ENCODE assay signal across 8 cellular contexts in genomic region chr10:91883549-91884542, GRCh38. TPM values are rescaled to one million over a fixed set of nuclear protein-coding genes. Genes with fewer than 3 reads are reported as not detected.
A peak's percentile ranks its signal among the peaks of the same experiment; 100 is the strongest.
DNase-seq lines count a peak whose midpoint lies in the region; ATAC-seq and TF ChIP-seq lines count a peak whose summit lies in the region.

No MANE protein-coding gene starts in this region.

- H2BK15ac ChIP-seq in mesendoderm (replicated peaks; ENCODE audit: low read depth) = no peak overlapping the region

- H3K36me3 Mint-ChIP-seq in endodermal cell (ENCODE audit: low read depth) = peaks cover 4% of the 10 kb centered on the region
- H3K36me3 Mint-ChIP-seq in activated T-cell treated with anti-CD3 and anti-CD28 coated beads, Interleukin-2, amount 50 U/mL, for 4 hours (ENCODE audit: insufficient read depth) = no peaks in the 10 kb centered on the region

- H3K27ac Mint-ChIP-seq in endodermal cell = peak overlapping the region; percentile 57

- peak overlapping the region; percentile 83 for H3K4ac ChIP-seq in mesendoderm (ENCODE audit: low read depth, low read length)

- no peaks in the 10 kb centered on the region for H3K79me2 ChIP-seq in mesendoderm (ENCODE audit: control insufficient read depth, insufficient read depth, low read length)

- no peaks in the 10 kb centered on the region for H3K79me1 ChIP-seq in mesendoderm (ENCODE audit: low read length)

- DNase-seq in NCI-H2107 treated with DMSO at 0.1 percent for 48 hours (lab: John Stamatoyannopoulos, UW; ENCODE audit: unreplicated experiment) = peak; percentile 48
- no peak for DNase-seq in NCI-H2107 (lab: John Stamatoyannopoulos, UW)
- peak; percentile 86 for DNase-seq in endodermal cell
- DNase-seq in mesendoderm = peak; percentile 76
- DNase-seq in ureter (ENCODE audit: low spot score) = peak; percentile 58
- DNase-seq in activated T-cell treated with anti-CD3 and anti-CD28 coated beads, Interleukin-2, amount 50 U/mL, for 4 hours = no peak

- H3K9me3 ChIP-seq in endodermal cell (ENCODE audit: control insufficient read depth, low read length) = peaks cover 14% of the 10 kb centered on the region

- H3K9ac ChIP-seq in endodermal cell (ENCODE audit: extremely low read depth, low read length, poor library complexity, severe bottlenecking) = no peak overlapping the region
- peak overlapping the region; percentile 51 for H3K9ac ChIP-seq in mesendoderm (ENCODE audit: low read length)

- peak overlapping the region; percentile 90 for H2BK120ac ChIP-seq in mesendoderm (ENCODE audit: low read depth, low read length)

- H3K27me3 Mint-ChIP-seq in endodermal cell (ENCODE audit: insufficient read depth) = peaks cover 2% of the 10 kb centered on the region
- H3K27me3 Mint-ChIP-seq in activated T-cell treated with anti-CD3 and anti-CD28 coated beads, Interleukin-2, amount 50 U/mL, for 4 hours (ENCODE audit: low read depth) = peaks cover 7% of the 10 kb centered on the region

- no peak overlapping the region for H4K5ac ChIP-seq in mesendoderm (ENCODE audit: low read length)

- H3K4me3 ChIP-seq in endodermal cell (ENCODE audit: low read length) = no peak overlapping the region
- H3K4me3 ChIP-seq in mesendoderm (ENCODE audit: low read length) = no peak overlapping the region

- peak overlapping the region; percentile 94 for H3K18ac ChIP-seq in mesendoderm (ENCODE audit: low read length)

- H2AK5ac ChIP-seq in mesendoderm (ENCODE audit: low read length) = peak overlapping the region; percentile 19

- peaks cover 6% of the 10 kb centered on the region for H3K9me3 Mint-ChIP-seq in endodermal cell
- H3K9me3 Mint-ChIP-seq in activated T-cell treated with anti-CD3 and anti-CD28 coated beads, Interleukin-2, amount 50 U/mL, for 4 hours = peaks cover 6% of the 10 kb centered on the region

- H3K4me1 Mint-ChIP-seq in endodermal cell = peaks cover 51% of the 10 kb centered on the region
- peaks cover 9% of the 10 kb centered on the region for H3K4me1 Mint-ChIP-seq in activated T-cell treated with anti-CD3 and anti-CD28 coated beads, Interleukin-2, amount 50 U/mL, for 4 hours (ENCODE audit: low read depth)

- H3K56ac ChIP-seq in mesendoderm (ENCODE audit: low read length) = peak overlapping the region; percentile 87

- peak overlapping the region; percentile 86 for H2BK5ac ChIP-seq in mesendoderm (ENCODE audit: low read length)

- peaks cover 13% of the 10 kb centered on the region for H3K4me1 ChIP-seq in endodermal cell (ENCODE audit: control insufficient read depth, insufficient read depth, low read length)
- peaks cover 24% of the 10 kb centered on the region for H3K4me1 ChIP-seq in mesendoderm (ENCODE audit: control insufficient read depth, low read depth, low read length)

- H3K4me3 Mint-ChIP-seq in endodermal cell = peak overlapping the region; percentile 35
- no peak overlapping the region for H3K4me3 Mint-ChIP-seq in activated T-cell treated with anti-CD3 and anti-CD28 coated beads, Interleukin-2, amount 50 U/mL, for 4 hours

- H3K27ac ChIP-seq in endodermal cell (ENCODE audit: low read depth, low read length) (peak overlapping the region; percentile 92), mesendoderm (ENCODE audit: low read depth, low read length) (peak overlapping the region; percentile 94)

- peak overlapping the region; percentile 17 for H3K4me2 ChIP-seq in mesendoderm (ENCODE audit: low read length)

- no peak overlapping the region for H3K23ac ChIP-seq in mesendoderm (ENCODE audit: low read length)

- TF ChIP-seq CTCF in endodermal cell (conservative IDR thresholded peaks at IDR 0.05) = no peak

- H3K27me3 ChIP-seq in endodermal cell (ENCODE audit: control insufficient read depth, insufficient read depth, low read length, poor library complexity, severe bottlenecking) = no peaks in the 10 kb centered on the region
- H3K27me3 ChIP-seq in mesendoderm (ENCODE audit: insufficient read depth, low read length, poor library complexity) = no peaks in the 10 kb centered on the region

- H3K36me3 ChIP-seq in endodermal cell (ENCODE audit: control insufficient read depth, insufficient read depth, low read length) (no peaks in the 10 kb centered on the region), mesendoderm (ENCODE audit: control insufficient read depth, insufficient read depth, low read length) (no peaks in the 10 kb centered on the region)

- WGBS in endodermal cell (ENCODE audit: insufficient coverage in 1 of 2, insufficient read length in 1 of 2), 2 experiments = 29 to 42% methylated on average over 15 to 21 of the region's 21 CpGs
- WGBS in mesendoderm (ENCODE audit: extremely low coverage, insufficient coverage, low lambda C conversion rate) = no CpG with 5 or more reads among the region's 21 CpGs

- ATAC-seq in activated T-cell treated with anti-CD3 and anti-CD28 coated beads, Interleukin-2, amount 50 U/mL, for 4 hours = no peak
- ATAC-seq in HG03039 (IDR thresholded peaks at IDR 0.05; ENCODE audit: unreplicated experiment) = no peak
- no peak for ATAC-seq in GM18858 (IDR thresholded peaks at IDR 0.05; ENCODE audit: unreplicated experiment)

- no peak overlapping the region for H4K8ac ChIP-seq in mesendoderm (ENCODE audit: low read depth, low read length)

RNA-seq across cellular contexts. Expression of gene FGFBP3, which starts 25.4 kb away (rescaled TPM):
- total RNA-seq in endodermal cell = 10 to 100 TPM in 1 of 2 donors, 1 to 10 TPM in 1; 4.3 to 19.0 TPM
- polyA plus RNA-seq in endodermal cell (2013, experiment 1 of 2) = 471 TPM
- 434 TPM for polyA plus RNA-seq in endodermal cell (2013, experiment 2 of 2)
- polyA plus RNA-seq in mesendoderm (2013, experiment 1 of 2) = 13.7 TPM
- polyA plus RNA-seq in mesendoderm (2013, experiment 2 of 2) = 14.5 TPM
- 2.9 TPM for total RNA-seq in ureter
- total RNA-seq in activated T-cell treated with anti-CD3 and anti-CD28 coated beads, Interleukin-2, amount 50 U/mL, for 4 hours = 1 to 10 TPM; 2.3 to 3.7 (median 2.6) TPM

RNA-seq across cellular contexts. Expression of gene BTAF1, which starts 39.7 kb away (rescaled TPM):
- total RNA-seq in endodermal cell (10 to 100 TPM; 46.2 to 54.3 TPM), ureter (55.4 TPM)
- 50.1 TPM for polyA plus RNA-seq in endodermal cell (2013, experiment 1 of 2)
- polyA plus RNA-seq in endodermal cell (2013, experiment 2 of 2) = 47.2 TPM
- polyA plus RNA-seq in mesendoderm (2013, experiment 1 of 2) = 17.1 TPM
- polyA plus RNA-seq in mesendoderm (2013, experiment 2 of 2) = 16.9 TPM
- 10 to 100 TPM; 44.5 to 49.5 (median 46.3) TPM for total RNA-seq in activated T-cell treated with anti-CD3 and anti-CD28 coated beads, Interleukin-2, amount 50 U/mL, for 4 hours

Comparison
In these comparisons a context has a peak if more than half of its experiments do, and no peak if none do; other contexts are left out.
1. DNase-seq: peak in NCI-H2107 treated with DMSO at 0.1 percent for 48 hours (single experiment), endodermal cell (single experiment), mesendoderm (single experiment) and ureter (single experiment); none in NCI-H2107 (single experiment) and activated T-cell treated with anti-CD3 and anti-CD28 coated beads, Interleukin-2, amount 50 U/mL, for 4 hours (single experiment).